In genomic region chr21:45388011-45388521, GRCh38 we compare ENCODE assay signal across 18 cellular contexts. TPM values are rescaled to one million over a fixed set of nuclear protein-coding genes. Genes with fewer than 3 reads are reported as not detected.
A peak's percentile ranks its signal among the peaks of the same experiment; 100 is the strongest.
DNase-seq lines count a peak whose midpoint lies in the region; ATAC-seq, FAIRE-seq and TF ChIP-seq lines count a peak whose summit lies in the region.
"Had no signal": no experiment of that assay in that cellular context is flagged by ENCODE, and none has a peak within 500 bp of the region (broad histone marks: within the 10 kb centered on the region; RNA-seq: fewer than 3 reads in every experiment).

No MANE protein-coding gene starts in this region.

- no peak overlapping the region for H3K27ac Mint-ChIP-seq in activated naive CD8-positive, alpha-beta T cell treated with anti-CD3 and anti-CD28 coated beads, Interleukin-2, amount 10 ng/mL, durations not matched to agents 7 days and 5 days
- no peak overlapping the region for H3K27ac Mint-ChIP-seq in activated naive CD8-positive, alpha-beta T cell treated with anti-CD3 and anti-CD28 coated beads, Interleukin-2, amount 50 U/mL, for 24 hours
- H3K27ac Mint-ChIP-seq in Calu3 (ENCODE audit: unreplicated experiment), result no peak overlapping the region
- H3K27ac Mint-ChIP-seq: CD4-positive, CD25-positive, alpha-beta regulatory T cell had no signal

- H3K4me3 Mint-ChIP-seq in activated naive CD8-positive, alpha-beta T cell treated with anti-CD3 and anti-CD28 coated beads, Interleukin-2, amount 10 ng/mL, durations not matched to agents 7 days and 5 days, result no peak overlapping the region
- H3K4me3 Mint-ChIP-seq in activated naive CD8-positive, alpha-beta T cell treated with anti-CD3 and anti-CD28 coated beads, Interleukin-2, amount 50 U/mL, for 24 hours, result no peak overlapping the region
- H3K4me3 Mint-ChIP-seq in Calu3 (ENCODE audit: low read depth, unreplicated experiment), result no peak overlapping the region
- H3K4me3 Mint-ChIP-seq: activated T-cell treated with anti-CD3 and anti-CD28 coated beads, Interleukin-2, amount 50 U/mL, for 4 hours; CD4-positive, CD25-positive, alpha-beta regulatory T cell had no signal

- H3K27me3 Mint-ChIP-seq in activated naive CD8-positive, alpha-beta T cell treated with anti-CD3 and anti-CD28 coated beads, Interleukin-2, amount 10 ng/mL, durations not matched to agents 7 days and 5 days, result no peaks in the 10 kb centered on the region
- H3K27me3 Mint-ChIP-seq in activated naive CD8-positive, alpha-beta T cell treated with anti-CD3 and anti-CD28 coated beads, Interleukin-2, amount 50 U/mL, for 24 hours, result peaks cover 7% of the 10 kb centered on the region
- peaks cover 21% of the 10 kb centered on the region for H3K27me3 Mint-ChIP-seq in Calu3 (ENCODE audit: unreplicated experiment)

- no peak for FAIRE-seq in small intestine (lab: Jason Lieb, UNC)

- H3K36me3 ChIP-seq in parathyroid adenoma (ENCODE audit: control insufficient read depth, insufficient read depth, low read length), result no peaks in the 10 kb centered on the region
- H3K36me3 ChIP-seq in small intestine (ENCODE audit: control insufficient read depth in 2 of 2, insufficient read depth in 2 of 2, low read length in 2 of 2), result no peaks in the 10 kb centered on the region
- H3K36me3 ChIP-seq: colonic mucosa, SJSA1 had no signal

- no peak overlapping the region for H3K4me2 ChIP-seq in parathyroid adenoma (ENCODE audit: low read length)

- H3K27ac ChIP-seq in parathyroid adenoma (peak overlapping the region; percentile 29), small intestine (ENCODE audit: low read depth in 1 of 2, low read length in 1 of 2) (peak overlapping the region in 1 of 2 donors; percentile 2)
- H3K27ac ChIP-seq: colonic mucosa, epithelial cell of prostate, SJSA1 had no signal

- H3K27me3 ChIP-seq in parathyroid adenoma (ENCODE audit: control insufficient read depth, insufficient read depth, low read length) (no peaks in the 10 kb centered on the region), small intestine (ENCODE audit: control insufficient read depth in 2 of 2, insufficient read depth in 2 of 2, low read length in 2 of 2) (peaks cover 0 to 3% of the 10 kb centered on the region in 2 donors)
- H3K27me3 ChIP-seq: colonic mucosa, SJSA1 had no signal

- 67 to 71% (median 71%) methylated on average over 7 of the region's 7 CpGs for WGBS in small intestine, 3 donors

- H3K4me1 ChIP-seq in parathyroid adenoma, result no peaks in the 10 kb centered on the region
- H3K4me1 ChIP-seq in small intestine (ENCODE audit: control insufficient read depth in 2 of 2, insufficient read depth in 1 of 2, low read depth in 1 of 2, low read length in 1 of 2), result no peaks in the 10 kb centered on the region
- H3K4me1 ChIP-seq: colonic mucosa had no signal

- H3K4me1 Mint-ChIP-seq in activated naive CD8-positive, alpha-beta T cell treated with anti-CD3 and anti-CD28 coated beads, Interleukin-2, amount 10 ng/mL, durations not matched to agents 7 days and 5 days, result no peaks in the 10 kb centered on the region
- H3K4me1 Mint-ChIP-seq in activated naive CD8-positive, alpha-beta T cell treated with anti-CD3 and anti-CD28 coated beads, Interleukin-2, amount 50 U/mL, for 24 hours, result no peaks in the 10 kb centered on the region
- no peaks in the 10 kb centered on the region for H3K4me1 Mint-ChIP-seq in Calu3 (ENCODE audit: low read depth, unreplicated experiment)
- H3K4me1 Mint-ChIP-seq: CD4-positive, CD25-positive, alpha-beta regulatory T cell had no signal

- H3K9me3 Mint-ChIP-seq in activated naive CD8-positive, alpha-beta T cell treated with anti-CD3 and anti-CD28 coated beads, Interleukin-2, amount 10 ng/mL, durations not matched to agents 7 days and 5 days, result no peaks in the 10 kb centered on the region
- no peaks in the 10 kb centered on the region for H3K9me3 Mint-ChIP-seq in activated naive CD8-positive, alpha-beta T cell treated with anti-CD3 and anti-CD28 coated beads, Interleukin-2, amount 50 U/mL, for 24 hours
- H3K9me3 Mint-ChIP-seq in Calu3 (ENCODE audit: low read depth, unreplicated experiment), result no peaks in the 10 kb centered on the region
- H3K9me3 Mint-ChIP-seq: activated T-cell treated with anti-CD3 and anti-CD28 coated beads, Interleukin-2, amount 50 U/mL, for 4 hours; CD4-positive, CD25-positive, alpha-beta regulatory T cell had no signal

- BruUV-seq in Calu3 (replicated peaks; lab: Mats Ljungman, UMichigan), result no TSS peak

- POLR2A ChIA-PET in activated naive CD8-positive, alpha-beta T cell treated with anti-CD3 and anti-CD28 coated beads, Interleukin-2, amount 10 ng/mL, durations not matched to agents 7 days and 5 days (lab: Charles Lee), result no interaction called here

- H2AFZ ChIP-seq in parathyroid adenoma, result no peak overlapping the region

- intact Hi-C loops in left ventricle myocardium superior (cut with micrococcal nuclease) (no loop called here), Calu3 (cut with micrococcal nuclease; ENCODE audit: unreplicated experiment) (no loop called here)

- H3K79me2 ChIP-seq in parathyroid adenoma, result no peaks in the 10 kb centered on the region

- H3K4me3 ChIP-seq in parathyroid adenoma (ENCODE audit: low read depth, low read length) (no peak overlapping the region), small intestine (ENCODE audit: low read depth in 1 of 2, low read length in 2 of 2) (no peak overlapping the region)
- H3K4me3 ChIP-seq: colonic mucosa, SJSA1 had no signal

- H3K9me3 ChIP-seq in parathyroid adenoma (ENCODE audit: control insufficient read depth, low read length) (no peaks in the 10 kb centered on the region), small intestine (ENCODE audit: control insufficient read depth, low read depth) (no peaks in the 10 kb centered on the region)
- H3K9me3 ChIP-seq: colonic mucosa, SJSA1 had no signal

- CTCF ChIA-PET in Calu3 (lab: Charles Lee), result no interaction called here

- no peak for ATAC-seq in activated naive CD8-positive, alpha-beta T cell treated with anti-CD3 and anti-CD28 coated beads, Interleukin-2, amount 10 ng/mL, durations not matched to agents 7 days and 5 days (ENCODE audit: low read depth)
- no peak for ATAC-seq in activated naive CD8-positive, alpha-beta T cell treated with anti-CD3 and anti-CD28 coated beads, Interleukin-2, amount 50 U/mL, for 24 hours
- peak; percentile 66 for ATAC-seq in left ventricle myocardium superior
- ATAC-seq: activated T-cell treated with anti-CD3 and anti-CD28 coated beads, Interleukin-2, amount 50 U/mL, for 4 hours had no signal

- TF ChIP-seq CTCF in parathyroid adenoma (IDR thresholded peaks at IDR 0.05) (no peak), Calu3 (IDR thresholded peaks at IDR 0.05; ENCODE audit: unreplicated experiment) (no peak)

- H3K36me3 Mint-ChIP-seq in activated naive CD8-positive, alpha-beta T cell treated with anti-CD3 and anti-CD28 coated beads, Interleukin-2, amount 10 ng/mL, durations not matched to agents 7 days and 5 days, result no peaks in the 10 kb centered on the region
- H3K36me3 Mint-ChIP-seq in activated naive CD8-positive, alpha-beta T cell treated with anti-CD3 and anti-CD28 coated beads, Interleukin-2, amount 50 U/mL, for 24 hours (ENCODE audit: low read depth), result no peaks in the 10 kb centered on the region
- no peaks in the 10 kb centered on the region for H3K36me3 Mint-ChIP-seq in Calu3 (ENCODE audit: insufficient read depth, unreplicated experiment)
- H3K36me3 Mint-ChIP-seq: CD4-positive, CD25-positive, alpha-beta regulatory T cell had no signal

- DNase-seq in activated naive CD8-positive, alpha-beta T cell treated with anti-CD3 and anti-CD28 coated beads, Interleukin-2, amount 10 ng/mL, durations not matched to agents 7 days and 5 days, result peak; percentile 13
- DNase-seq in activated naive CD8-positive, alpha-beta T cell treated with anti-CD3 and anti-CD28 coated beads, Interleukin-2, amount 50 U/mL, for 24 hours, result no peak
- DNase-seq in left ventricle myocardium superior, result peak; percentile 53
- no peak for DNase-seq in activated CD4-positive, alpha-beta T cell treated with anti-CD3 and anti-CD28 coated beads, Interleukin-2, amount 50 U/mL, for 4 hours
- no peak for DNase-seq in Calu3
- no peak for DNase-seq in small intestine
- DNase-seq in iPS-NIHi11 (ENCODE audit: low spot score), result no peak
- DNase-seq: activated CD4-positive, alpha-beta T cell treated with anti-CD3 and anti-CD28 coated beads, Interleukin-2, amount 50 U/mL, for 1 hour; activated T-cell treated with anti-CD3 and anti-CD28 coated beads, Interleukin-2, amount 50 U/mL, for 4 hours; CD4-positive, CD25-positive, alpha-beta regulatory T cell; colonic mucosa; DND-41; Kasumi-1; NCI-H1417 treated with DMSO at 0.1 percent for 48 hours; stimulated activated CD4-positive, alpha-beta T cell treated with anti-CD3 and anti-CD28 coated beads, Interleukin-1b, Interleukin-23, amount 100 ng/mL, for 48 hours had no signal

- H3K9ac ChIP-seq in parathyroid adenoma, result no peak overlapping the region

RNA-seq across cellular contexts. Expression of gene COL18A1, which starts 16.9 kb away (rescaled TPM):
- total RNA-seq in activated naive CD8-positive, alpha-beta T cell treated with anti-CD3 and anti-CD28 coated beads, Interleukin-2, amount 10 ng/mL, durations not matched to agents 7 days and 5 days, result 10 to 100 TPM; 12.5 to 12.8 TPM
- 52.4 TPM for total RNA-seq in left ventricle myocardium superior
- 54.5 and 82.9 TPM in 2 replicates for total RNA-seq in Calu3 (2022)
- 10 to 100 TPM in 1 of 3 donors, 1 to 10 TPM in 2; 2.2 to 34.3 (median 5.7) TPM for polyA plus RNA-seq in small intestine

Comparison
In these comparisons a context has a peak if more than half of its experiments do, and no peak if none do; other contexts are left out.
1. DNase-seq: peak in activated naive CD8-positive, alpha-beta T cell treated with anti-CD3 and anti-CD28 coated beads, Interleukin-2, amount 10 ng/mL, durations not matched to agents 7 days and 5 days (single experiment) and left ventricle myocardium superior (single experiment); none in activated naive CD8-positive, alpha-beta T cell treated with anti-CD3 and anti-CD28 coated beads, Interleukin-2, amount 50 U/mL, for 24 hours (single experiment), activated CD4-positive, alpha-beta T cell treated with anti-CD3 and anti-CD28 coated beads, Interleukin-2, amount 50 U/mL, for 4 hours (0 of 2), Calu3 (single experiment), small intestine (single experiment) and iPS-NIHi11 (single experiment).